Comparison of ENCODE assay signal across 13 cellular contexts in genomic region chr4:168521736-168522135, GRCh38. TPM values are rescaled to one million over a fixed set of nuclear protein-coding genes. Genes with fewer than 3 reads are reported as not detected.
A peak's percentile ranks its signal among the peaks of the same experiment; 100 is the strongest.
DNase-seq lines count a peak whose midpoint lies in the region; ATAC-seq, FAIRE-seq and TF ChIP-seq lines count a peak whose summit lies in the region.
"Had no signal": no experiment of that assay in that cellular context is flagged by ENCODE, and none has a peak within 500 bp of the region (broad histone marks: within the 10 kb centered on the region; RNA-seq: fewer than 3 reads in every experiment).

No MANE protein-coding gene starts in this region.

- POLR2A ChIA-PET in A549 (lab: Yijun Ruan, JAX), result interaction anchor here (1.1 kb wide), 1 partner anchor 42 kb away, joined by 4 read pairs; the partner anchor contains the start of gene DDX60L

- TF ChIP-seq RAD21 in A549 (conservative IDR thresholded peaks at IDR 0.05 in 1 of 2, IDR thresholded peaks at IDR 0.05 in 1 of 2), result no peak

- no peak for TF ChIP-seq CTCF in A549 (IDR thresholded peaks at IDR 0.05)

- peaks cover 36% of the 10 kb centered on the region for H3K4me1 ChIP-seq in A549
- H3K4me1 ChIP-seq in right cardiac atrium (ENCODE audit: control insufficient read depth, insufficient read depth, low read length), result peaks cover 2% of the 10 kb centered on the region

- H3K4me3 ChIP-seq in A549 (no peak overlapping the region), SK-N-MC (peak overlapping the region; percentile 11), right cardiac atrium (ENCODE audit: low read length) (no peak overlapping the region)

- DNase-seq in A549 (ENCODE audit: low read depth in 1 of 2, low spot score in 1 of 2) (no peak), EH (ENCODE audit: low read depth) (peak; percentile 32), SK-N-MC (ENCODE audit: low read depth, low spot score) (no peak), right cardiac atrium (no peak), activated gamma-delta T cell (lab: John Stamatoyannopoulos, UW) (no peak), NCI-H1930 (lab: John Stamatoyannopoulos, UW) (no peak), NCI-H2227 (lab: John Stamatoyannopoulos, UW; ENCODE audit: unreplicated experiment) (no peak)
- DNase-seq: AML-193; CD4-positive, CD25-positive, alpha-beta regulatory T cell; NCI-H2029 treated with DMSO at 0.1 percent for 48 hours; NCI-H2227 treated with DMSO at 0.1 percent for 48 hours; SHP77 treated with DMSO at 0.1 percent for 48 hours had no signal

- peak overlapping the region; percentile 43; the same call in 2 of the 3 replicates for H3K4me2 ChIP-seq in A549

- H3K36me3 ChIP-seq in SK-N-MC (ENCODE audit: insufficient read depth, low read length), result no peaks in the 10 kb centered on the region

- CTCF ChIA-PET in A549 (lab: Yijun Ruan, JAX), result no interaction called here

- intact Hi-C loops in right cardiac atrium (cut with DNase I), result no loop called here

- H3K9me3 ChIP-seq in A549, result no peaks in the 10 kb centered on the region; the same call in 2 of the 3 replicates
- H3K9me3 ChIP-seq in SK-N-MC (ENCODE audit: low read depth, low read length), result no peaks in the 10 kb centered on the region
- no peaks in the 10 kb centered on the region for H3K9me3 ChIP-seq in right cardiac atrium (ENCODE audit: control insufficient read depth, low read length)

- TF ChIP-seq POLR2A in A549 (IDR thresholded peaks at IDR 0.05; ENCODE audit: low read length), result no peak

- no peak for ATAC-seq in A549
- peak; percentile 53 to 63 for ATAC-seq in right cardiac atrium
- ATAC-seq in GM19324 (IDR thresholded peaks at IDR 0.05; ENCODE audit: low FRiP score, unreplicated experiment), result no peak

- H3K9ac ChIP-seq in SK-N-MC (ENCODE audit: insufficient read length), result no peak overlapping the region

- H3K27me3 ChIP-seq in right cardiac atrium (ENCODE audit: control insufficient read depth, insufficient read depth), result no peaks in the 10 kb centered on the region

- WGBS in A549 (ENCODE audit: missing lambda C conversion rate), result 46% methylated on average over 2 of the region's 2 CpGs
- WGBS in right cardiac atrium, result 29% methylated on average over 2 of the region's 2 CpGs

- no peak for TF ChIP-seq EP300 in A549 (IDR thresholded peaks at IDR 0.05)

- no peak for FAIRE-seq in A549 (lab: Jason Lieb, UNC)

- peak overlapping the region; percentile 19 to 67; a peak in 3 of 6 replicates for H3K27ac ChIP-seq in A549
- H3K27ac ChIP-seq in SK-N-MC, result peak overlapping the region; percentile 61; the same call in 1 of the 2 replicates
- no peak overlapping the region for H3K27ac ChIP-seq in right cardiac atrium (ENCODE audit: low read length)

TF ChIP-seq in A549, 52 proteins besides CTCF, POLR2A, EP300 and RAD21:
- TF ChIP-seq ZFP36 (IDR thresholded peaks at IDR 0.05; ENCODE audit: borderline replicate concordance, partially characterized antibody) (no peak), FOSL2 (IDR thresholded peaks at IDR 0.05) (no peak), FOSL2 (CRISPR knock-in tag; IDR thresholded peaks at IDR 0.05) (no peak), ZNF302 (CRISPR knock-in tag; IDR thresholded peaks at IDR 0.05) (no peak), CBX2 (IDR thresholded peaks at IDR 0.05; ENCODE audit: borderline replicate concordance, low read depth) (no peak), JUNB (IDR thresholded peaks at IDR 0.05) (no peak), HMGXB4 (CRISPR knock-in tag; IDR thresholded peaks at IDR 0.05; ENCODE audit: borderline replicate concordance) (no peak), SMC3 (IDR thresholded peaks at IDR 0.05) (no peak), HDAC2 (IDR thresholded peaks at IDR 0.05) (no peak), TFCP2L1 (CRISPR knock-in tag; IDR thresholded peaks at IDR 0.05) (no peak), EHMT2 (IDR thresholded peaks at IDR 0.05; ENCODE audit: low read depth) (no peak), CBX8 (IDR thresholded peaks at IDR 0.05) (no peak), PBX3 (IDR thresholded peaks at IDR 0.05) (no peak), CHD4 (IDR thresholded peaks at IDR 0.05; ENCODE audit: borderline replicate concordance) (no peak), KDM5A (IDR thresholded peaks at IDR 0.05) (no peak), RFX5 (IDR thresholded peaks at IDR 0.05) (no peak)
- TF ChIP-seq, protein P1, sequence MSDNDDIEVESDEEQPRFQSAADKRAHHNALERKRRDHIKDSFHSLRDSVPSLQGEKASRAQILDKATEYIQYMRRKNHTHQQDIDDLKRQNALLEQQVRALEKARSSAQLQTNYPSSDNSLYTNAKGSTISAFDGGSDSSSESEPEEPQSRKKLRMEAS (IDR thresholded peaks at IDR 0.05), result no peak

RNA-seq across cellular contexts. Expression of gene PALLD, which starts 24.9 kb away (rescaled TPM):
- polyA plus RNA-seq in A549 (2011; rRNA removed), result 88.8 and 99.3 TPM in 2 replicates
- 46.5 and 60.1 TPM in 2 replicates for polyA plus RNA-seq in A549 (2012; cell fraction: cytosol; rRNA removed)
- polyA plus RNA-seq in A549 (2012; cell fraction: nucleus; rRNA removed), result 58.7 and 75.0 TPM in 2 replicates
- 113 to 134 TPM (median 123 TPM) in 3 replicates for polyA plus RNA-seq in A549 (2017; fragmentation: RNase III; extraction: RNeasy Plus Mini Kit Qiagen cat#74134 plus additional on column Dnase treatment)
- 94.3 and 135 TPM in 2 replicates for polyA minus RNA-seq in A549 (2011; rRNA and poly(A)+ RNA removed)
- 1,000 to 10,000 TPM in 1 of 4 donors, 100 to 1,000 TPM in 3; 625 to 1,069 (median 728) TPM for total RNA-seq in right cardiac atrium
- polyA plus RNA-seq in right cardiac atrium, result 233 TPM

RNA-seq across cellular contexts. Expression of gene DDX60L, which starts 41.4 kb away (rescaled TPM):
- polyA plus RNA-seq in A549 (2011; rRNA removed) (15.4 and 20.5 TPM in 2 replicates), A549 (2017; fragmentation: RNase III; extraction: RNeasy Plus Mini Kit Qiagen cat#74134 plus additional on column Dnase treatment) (11.1 to 12.2 TPM (median 12.0 TPM) in 3 replicates), right cardiac atrium (6.1 TPM)
- 3.8 and 4.5 TPM in 2 replicates for polyA plus RNA-seq in A549 (2012; cell fraction: cytosol; rRNA removed)
- polyA plus RNA-seq in A549 (2012; cell fraction: nucleus; rRNA removed), result 3.9 and 8.1 TPM in 2 replicates
- polyA minus RNA-seq in A549 (2011; rRNA and poly(A)+ RNA removed), result 13.0 and 23.2 TPM in 2 replicates
- 10 to 100 TPM in 1 of 4 donors, 1 to 10 TPM in 3; 8.2 to 10.5 (median 8.8) TPM for total RNA-seq in right cardiac atrium

Comparison
In these comparisons a context has a peak if more than half of its experiments do, and no peak if none do; other contexts are left out.
1. ATAC-seq: peak in right cardiac atrium (2 of 2); none in A549 (0 of 2) and GM19324 (single experiment).